32 cellular contexts compared by ENCODE assay signal in the genomic region with DNA sequence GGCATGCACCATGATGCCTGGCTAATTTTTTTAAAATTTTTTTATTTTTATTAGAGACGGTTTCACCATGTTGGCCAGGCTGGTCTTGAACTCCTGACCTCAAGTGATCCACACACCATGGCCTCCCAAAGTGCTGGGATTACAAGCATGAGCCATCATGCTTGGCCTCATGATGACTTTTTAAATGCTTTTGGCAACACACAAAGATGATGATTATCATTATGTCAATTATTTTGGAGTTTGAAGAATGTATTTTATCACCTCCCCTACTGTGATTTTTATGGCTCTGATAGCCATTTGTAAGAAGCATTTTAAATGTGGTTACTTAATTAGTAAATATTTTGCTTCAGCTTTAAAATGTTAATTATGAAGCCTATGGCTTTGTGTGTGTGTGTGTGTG. TPM values are rescaled to one million over a fixed set of nuclear protein-coding genes. Genes with fewer than 3 reads are reported as not detected.
"Had no signal": no experiment of that assay in that cellular context is flagged by ENCODE, and none has a peak within 500 bp of the region (broad histone marks: within the 10 kb centered on the region; RNA-seq: fewer than 3 reads in every experiment).

No MANE protein-coding gene starts in this region.

- H3K4me1 Mint-ChIP-seq: activated CD4-positive, alpha-beta T cell treated with anti-CD3 and anti-CD28 coated beads for 36 hours; activated naive CD4-positive, alpha-beta T cell treated with anti-CD3 and anti-CD28 coated beads, Interleukin-2, amount 50 U/mL, for 24 hours; activated naive CD8-positive, alpha-beta T cell treated with anti-CD3 and anti-CD28 coated beads for 36 hours; activated naive CD8-positive, alpha-beta T cell treated with anti-CD3 and anti-CD28 coated beads, Interleukin-2, amount 50 U/mL, for 24 hours had no signal

- ATAC-seq: activated CD4-positive, alpha-beta T cell treated with anti-CD3 and anti-CD28 coated beads for 36 hours; activated CD8-positive, alpha-beta memory T cell treated with anti-CD3 and anti-CD28 coated beads, Interleukin-2, amount 10 ng/mL, durations not matched to agents 7 days and 5 days; activated CD8-positive, alpha-beta T cell treated with anti-CD3 and anti-CD28 coated beads, Interleukin-2, amount 10 ng/mL, durations not matched to agents 7 days and 5 days; activated naive CD8-positive, alpha-beta T cell treated with anti-CD3 and anti-CD28 coated beads, Interleukin-2, amount 50 U/mL, for 24 hours; body of pancreas had no signal

- DNase-seq: activated CD4-positive, alpha-beta memory T cell treated with anti-CD3 and anti-CD28 coated beads for 36 hours; activated CD4-positive, alpha-beta T cell treated with anti-CD3 and anti-CD28 coated beads for 36 hours; activated CD4-positive, alpha-beta T cell treated with anti-CD3 and anti-CD28 coated beads, Interleukin-2, amount 10 ng/mL, durations not matched to agents 24 days and 14 days; activated CD4-positive, CD25-positive, alpha-beta regulatory T cell; activated CD4-positive, CD25-positive, alpha-beta regulatory T cell treated with anti-CD3 and anti-CD28 coated beads, Interleukin-2, amount 50 U/mL, for 72 hours; activated CD8-positive, alpha-beta memory T cell treated with anti-CD3 and anti-CD28 coated beads, Interleukin-2, amount 10 ng/mL, durations not matched to agents 7 days and 5 days; activated CD8-positive, alpha-beta memory T cell treated with anti-CD3 and anti-CD28 coated beads, Interleukin-2, amount 50 U/mL, for 4 hours; activated CD8-positive, alpha-beta T cell treated with anti-CD3 and anti-CD28 coated beads, Interleukin-2, amount 10 ng/mL, durations not matched to agents 7 days and 5 days; activated effector memory CD4-positive, alpha-beta T cell treated with anti-CD3 and anti-CD28 coated beads, Interleukin-2, amount 50 U/mL, for 16 hours; activated naive CD4-positive, alpha-beta T cell treated with anti-CD3 and anti-CD28 coated beads for 36 hours; activated naive CD8-positive, alpha-beta T cell treated with anti-CD3 and anti-CD28 coated beads for 36 hours; activated naive CD8-positive, alpha-beta T cell treated with anti-CD3 and anti-CD28 coated beads, Interleukin-2, amount 50 U/mL, for 24 hours; activated T-cell treated with anti-CD3 and anti-CD28 coated beads, Interleukin-2, amount 50 U/mL, for 1 hour; activated T-cell treated with anti-CD3 and anti-CD28 coated beads, Interleukin-2, amount 50 U/mL, for 48 hours; adrenal gland; amygdala; aorta; body of pancreas; caudate nucleus; cerebellar nuclear complex; colonic mucosa; effector CD8-positive, alpha-beta T cell; esophagus squamous epithelium; foreskin fibroblast; head of caudate nucleus; hippocampal formation had no signal

- H3K27ac Mint-ChIP-seq: activated CD4-positive, alpha-beta memory T cell treated with anti-CD3 and anti-CD28 coated beads for 36 hours; activated CD4-positive, alpha-beta T cell treated with anti-CD3 and anti-CD28 coated beads for 36 hours; activated CD4-positive, alpha-beta T cell treated with anti-CD3 and anti-CD28 coated beads, Interleukin-2, amount 10 ng/mL, durations not matched to agents 24 days and 14 days; activated CD8-positive, alpha-beta memory T cell treated with anti-CD3 and anti-CD28 coated beads, Interleukin-2, amount 10 ng/mL, durations not matched to agents 7 days and 5 days; activated CD8-positive, alpha-beta T cell treated with anti-CD3 and anti-CD28 coated beads, Interleukin-2, amount 10 ng/mL, durations not matched to agents 7 days and 5 days; activated naive CD4-positive, alpha-beta T cell treated with anti-CD3 and anti-CD28 coated beads for 36 hours; activated naive CD4-positive, alpha-beta T cell treated with anti-CD3 and anti-CD28 coated beads, Interleukin-2, amount 50 U/mL, for 24 hours; activated naive CD8-positive, alpha-beta T cell treated with anti-CD3 and anti-CD28 coated beads for 36 hours; activated naive CD8-positive, alpha-beta T cell treated with anti-CD3 and anti-CD28 coated beads, Interleukin-2, amount 50 U/mL, for 24 hours; activated T-helper 1 cell treated with anti-CD3 and anti-CD28 coated beads, Interleukin-12 subunit alpha, Interleukin-12 subunit beta, Interleukin-2, Interleukin-4 antibody, amounts not matched to agents 30 ng/mL and 10 ng/mL and 1 ng/mL, durations not matched to agents 14 hours and 24 hours and 36 hours; activated T-helper 2 cell treated with anti-CD3 and anti-CD28 coated beads, Interferon-gamma antibody, Interleukin-2, Interleukin-4, amounts not matched to agents 10 μg/mL and 5 μg/mL and 100 μg/mL, durations not matched to agents 14 hours and 24 hours and 36 hours had no signal

- H3K4me3 Mint-ChIP-seq: activated CD4-positive, alpha-beta memory T cell treated with anti-CD3 and anti-CD28 coated beads for 36 hours; activated CD4-positive, alpha-beta T cell treated with anti-CD3 and anti-CD28 coated beads for 36 hours; activated CD4-positive, alpha-beta T cell treated with anti-CD3 and anti-CD28 coated beads, Interleukin-2, amount 10 ng/mL, durations not matched to agents 24 days and 14 days; activated CD8-positive, alpha-beta memory T cell treated with anti-CD3 and anti-CD28 coated beads, Interleukin-2, amount 10 ng/mL, durations not matched to agents 7 days and 5 days; activated CD8-positive, alpha-beta T cell treated with anti-CD3 and anti-CD28 coated beads, Interleukin-2, amount 10 ng/mL, durations not matched to agents 7 days and 5 days; activated naive CD4-positive, alpha-beta T cell treated with anti-CD3 and anti-CD28 coated beads for 36 hours; activated naive CD4-positive, alpha-beta T cell treated with anti-CD3 and anti-CD28 coated beads, Interleukin-2, amount 50 U/mL, for 24 hours; activated naive CD8-positive, alpha-beta T cell treated with anti-CD3 and anti-CD28 coated beads for 36 hours; activated naive CD8-positive, alpha-beta T cell treated with anti-CD3 and anti-CD28 coated beads, Interleukin-2, amount 50 U/mL, for 24 hours; activated T-helper 1 cell treated with anti-CD3 and anti-CD28 coated beads, Interleukin-12 subunit alpha, Interleukin-12 subunit beta, Interleukin-2, Interleukin-4 antibody, amounts not matched to agents 30 ng/mL and 10 ng/mL and 1 ng/mL, durations not matched to agents 14 hours and 24 hours and 36 hours had no signal

- H3K4me1 ChIP-seq: adrenal gland, colonic mucosa, esophagus squamous epithelium had no signal

- H3K4me3 ChIP-seq: adrenal gland, body of pancreas, colonic mucosa, esophagus squamous epithelium had no signal

- H3K27ac ChIP-seq: adrenal gland, body of pancreas, colonic mucosa, epithelial cell of prostate, esophagus squamous epithelium had no signal

- H3K9me3 ChIP-seq: adrenal gland, body of pancreas, colonic mucosa, esophagus squamous epithelium had no signal

- H3K36me3 Mint-ChIP-seq: activated CD4-positive, alpha-beta memory T cell treated with anti-CD3 and anti-CD28 coated beads for 36 hours; activated CD8-positive, alpha-beta memory T cell treated with anti-CD3 and anti-CD28 coated beads, Interleukin-2, amount 10 ng/mL, durations not matched to agents 7 days and 5 days; activated naive CD4-positive, alpha-beta T cell treated with anti-CD3 and anti-CD28 coated beads, Interleukin-2, amount 50 U/mL, for 24 hours; activated naive CD8-positive, alpha-beta T cell treated with anti-CD3 and anti-CD28 coated beads for 36 hours had no signal

- H3K9me3 Mint-ChIP-seq: activated CD4-positive, alpha-beta memory T cell treated with anti-CD3 and anti-CD28 coated beads for 36 hours; activated naive CD4-positive, alpha-beta T cell treated with anti-CD3 and anti-CD28 coated beads for 36 hours; activated naive CD4-positive, alpha-beta T cell treated with anti-CD3 and anti-CD28 coated beads, Interleukin-2, amount 50 U/mL, for 24 hours; activated naive CD8-positive, alpha-beta T cell treated with anti-CD3 and anti-CD28 coated beads for 36 hours; activated naive CD8-positive, alpha-beta T cell treated with anti-CD3 and anti-CD28 coated beads, Interleukin-2, amount 50 U/mL, for 24 hours; activated T-helper 2 cell treated with anti-CD3 and anti-CD28 coated beads, Interferon-gamma antibody, Interleukin-2, Interleukin-4, amounts not matched to agents 10 μg/mL and 5 μg/mL and 100 μg/mL, durations not matched to agents 14 hours and 24 hours and 36 hours had no signal

- H3K27me3 ChIP-seq: adrenal gland, body of pancreas, colonic mucosa, esophagus squamous epithelium had no signal

- H3K27me3 Mint-ChIP-seq: activated CD4-positive, alpha-beta memory T cell treated with anti-CD3 and anti-CD28 coated beads for 36 hours; activated CD4-positive, alpha-beta T cell treated with anti-CD3 and anti-CD28 coated beads for 36 hours; activated CD8-positive, alpha-beta memory T cell treated with anti-CD3 and anti-CD28 coated beads, Interleukin-2, amount 10 ng/mL, durations not matched to agents 7 days and 5 days; activated naive CD8-positive, alpha-beta T cell treated with anti-CD3 and anti-CD28 coated beads, Interleukin-2, amount 50 U/mL, for 24 hours had no signal

- H3K36me3 ChIP-seq: adrenal gland, colonic mucosa, esophagus squamous epithelium had no signal

RNA-seq across cellular contexts. Expression of gene RAB27B, which starts 45.2 kb away (rescaled TPM):
- total RNA-seq: activated naive CD8-positive, alpha-beta T cell treated with anti-CD3 and anti-CD28 coated beads for 36 hours; dermis microvascular lymphatic vessel endothelial cell; endothelial cell of umbilical vein had no signal
- polyA plus RNA-seq: endothelial cell of umbilical vein had no signal
